In genomic region chr14:68416156-68416555, GRCh38 we compare ENCODE assay signal across 21 cellular contexts.
"Had no signal": no experiment of that assay in that cellular context is flagged by ENCODE, and none has a peak within 500 bp of the region (broad histone marks: within the 10 kb centered on the region; RNA-seq: fewer than 3 reads in every experiment).

No MANE protein-coding gene starts in this region.

- H3K27me3 ChIP-seq: esophagus squamous epithelium, ovary, right lobe of liver, upper lobe of right lung had no signal

- DNase-seq: activated CD4-positive, alpha-beta T cell treated with anti-CD3 and anti-CD28 coated beads, Interleukin-2, amount 50 U/mL, for 1 hour; activated CD4-positive, CD25-positive, alpha-beta regulatory T cell treated with anti-CD3 and anti-CD28 coated beads, Interleukin-2, amount 50 U/mL, for 72 hours; activated CD8-positive, alpha-beta T cell treated with anti-CD3 and anti-CD28 coated beads for 36 hours; activated T-cell treated with anti-CD3 and anti-CD28 coated beads, Interleukin-2, amount 50 U/mL, for 48 hours; dermis blood vessel endothelial cell; effector CD4-positive, alpha-beta T cell; esophagus squamous epithelium; foreskin melanocyte; left ventricle myocardium inferior; mucosa of descending colon; ovary; right lobe of liver; stimulated activated CD4-positive, alpha-beta T cell treated with anti-CD3 and anti-CD28 coated beads, Interleukin-12 subunit alpha, Interleukin-12 subunit beta, amount 100 ng/mL, for 4 hours; stimulated activated CD4-positive, alpha-beta T cell treated with anti-CD3 and anti-CD28 coated beads, Interleukin-4, amount 100 ng/mL, for 1 hour; stimulated activated naive CD8-positive, alpha-beta T cell treated with anti-CD3 and anti-CD28 coated beads, Interleukin-15, amount 100 ng/mL, for 72 hours; substantia nigra; T-helper 17 cell; T1000; upper lobe of right lung had no signal

- ATAC-seq: activated CD8-positive, alpha-beta T cell treated with anti-CD3 and anti-CD28 coated beads for 36 hours; activated naive CD4-positive, alpha-beta T cell treated with anti-CD3 and anti-CD28 coated beads, Interleukin-2, amount 50 U/mL, for 72 hours; mucosa of descending colon; right lobe of liver; stimulated activated naive CD8-positive, alpha-beta T cell treated with anti-CD3 and anti-CD28 coated beads, Interleukin-15, amount 100 ng/mL, for 72 hours; T-helper 17 cell; upper lobe of right lung had no signal

- H3K27ac ChIP-seq: left ventricle myocardium inferior, right lobe of liver, skin epidermis, upper lobe of right lung had no signal

- H3K4me3 ChIP-seq: esophagus squamous epithelium, left ventricle myocardium inferior, mucosa of descending colon, ovary, right lobe of liver, skin epidermis, upper lobe of right lung had no signal

- H3K4me1 ChIP-seq: right lobe of liver had no signal

- H3K9me3 ChIP-seq: esophagus squamous epithelium, left ventricle myocardium inferior, mucosa of descending colon, ovary, right lobe of liver, upper lobe of right lung had no signal

- H3K36me3 ChIP-seq: esophagus squamous epithelium, left ventricle myocardium inferior, ovary, right lobe of liver, upper lobe of right lung had no signal
